8 cellular contexts compared by ENCODE assay signal in the genomic region with DNA sequence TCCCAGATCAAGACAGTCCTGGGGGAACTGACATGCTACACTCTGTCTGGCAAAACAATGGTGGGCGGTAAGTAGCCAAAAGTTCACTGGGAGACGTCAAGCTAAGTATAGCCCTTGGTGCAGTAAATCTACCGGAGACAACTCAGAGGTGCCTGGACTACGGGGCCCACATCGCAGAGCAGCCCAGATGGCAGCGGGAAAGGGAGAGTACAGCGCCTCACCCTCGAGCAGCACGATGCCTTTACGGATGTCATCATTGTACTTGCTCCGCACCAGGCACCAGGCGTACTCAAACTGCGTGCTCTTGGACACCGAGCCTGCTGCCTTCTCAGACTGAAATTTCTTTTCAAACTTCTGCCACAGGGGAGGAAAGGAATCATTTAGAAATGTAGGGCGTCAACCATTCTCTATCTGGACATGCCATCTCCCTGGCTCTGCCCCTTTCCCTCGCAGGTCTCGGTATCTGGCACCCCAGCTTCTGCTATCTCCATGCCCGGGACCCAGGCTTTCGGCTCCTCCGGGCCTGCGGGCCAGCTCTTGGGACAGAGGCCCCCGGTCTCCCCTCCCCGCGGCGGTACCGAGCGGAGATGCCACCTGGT.
A peak's percentile ranks its signal among the peaks of the same experiment; 100 is the strongest.
DNase-seq lines count a peak whose midpoint lies in the region; ATAC-seq, FAIRE-seq and TF ChIP-seq lines count a peak whose summit lies in the region.

No MANE protein-coding gene starts in this region.

- CTCF ChIA-PET in AG04449 (lab: Yijun Ruan, JAX) = interaction anchor here (0.9 to 5.1 kb wide), 30 partner anchors 8 to 354 kb away, joined by 3 to 95 read pairs (median 6); a partner anchor contains a TSS

- DNase-seq in AG04449 (ENCODE audit: low read depth, low spot score) (no peak), GM19239 (ENCODE audit: insufficient read length, low spot score) (peak; percentile 74), WERI-Rb-1 (peak; percentile 78), foreskin fibroblast (peak in 1 of 2 donors; percentile 43)

- H3K4me2 ChIP-seq in parathyroid adenoma (ENCODE audit: low read length) = peak overlapping the region; percentile 100

- no peak for FAIRE-seq in GM19239 (lab: Jason Lieb, UNC)

- no peaks in the 10 kb centered on the region for H3K9me3 ChIP-seq in WERI-Rb-1 (ENCODE audit: severe bottlenecking)
- H3K9me3 ChIP-seq in parathyroid adenoma (ENCODE audit: control insufficient read depth, low read length) = no peaks in the 10 kb centered on the region

- H3K4me3 ChIP-seq in AG04449 (ENCODE audit: low read depth, low read length) = peak overlapping the region; percentile 94
- peak overlapping the region; percentile 78 for H3K4me3 ChIP-seq in WERI-Rb-1 (ENCODE audit: low read depth, low read length)
- peak overlapping the region; percentile 90 to 94 for H3K4me3 ChIP-seq in foreskin fibroblast (ENCODE audit: low read depth in 1 of 2, low read length in 2 of 2)
- peak overlapping the region; percentile 100 for H3K4me3 ChIP-seq in parathyroid adenoma (ENCODE audit: low read depth, low read length)

- peaks cover 11% of the 10 kb centered on the region for H3K4me1 ChIP-seq in parathyroid adenoma

- H3K9ac ChIP-seq in parathyroid adenoma = no peak overlapping the region

- ATAC-seq in GM18517 (IDR thresholded peaks at IDR 0.05; ENCODE audit: unreplicated experiment) = no peak
- ATAC-seq in HG03139 (IDR thresholded peaks at IDR 0.05; ENCODE audit: unreplicated experiment) = no peak
- ATAC-seq in GM18519 (IDR thresholded peaks at IDR 0.05; ENCODE audit: low FRiP score, unreplicated experiment) = no peak

- H3K27ac ChIP-seq in WERI-Rb-1 (peak overlapping the region; percentile 86), parathyroid adenoma (peak overlapping the region; percentile 96)

- H3K27me3 ChIP-seq in WERI-Rb-1 (ENCODE audit: insufficient read depth, low read depth, severe bottlenecking) = no peaks in the 10 kb centered on the region
- H3K27me3 ChIP-seq in parathyroid adenoma (ENCODE audit: control insufficient read depth, insufficient read depth, low read length) = no peaks in the 10 kb centered on the region

- H3K79me2 ChIP-seq in parathyroid adenoma = peaks cover 42% of the 10 kb centered on the region

- H3K36me3 ChIP-seq in WERI-Rb-1 (peaks cover 27% of the 10 kb centered on the region), parathyroid adenoma (ENCODE audit: control insufficient read depth, insufficient read depth, low read length) (no peaks in the 10 kb centered on the region)

- peak overlapping the region; percentile 93 for H2AFZ ChIP-seq in parathyroid adenoma

- POLR2A ChIA-PET in AG04449 (lab: Yijun Ruan, JAX) = interaction anchor here (0.9 to 2.2 kb wide), 8 partner anchors 9 to 354 kb away, joined by 3 to 14 read pairs (median 4); a partner anchor contains a TSS

- TF ChIP-seq CTCF in AG04449 (IDR thresholded peaks at IDR 0.05; ENCODE audit: insufficient read depth, low read length, missing control alignments) = no peak
- TF ChIP-seq CTCF in WERI-Rb-1 (IDR thresholded peaks at IDR 0.05; ENCODE audit: low read depth, low read length) = no peak
- TF ChIP-seq CTCF in foreskin fibroblast (IDR thresholded peaks at IDR 0.05; ENCODE audit: low read depth, low read length) = peak; percentile 93
- no peak for TF ChIP-seq CTCF in parathyroid adenoma (IDR thresholded peaks at IDR 0.05)
